ENCODE assay signal across 1 cellular context in the genomic region with DNA sequence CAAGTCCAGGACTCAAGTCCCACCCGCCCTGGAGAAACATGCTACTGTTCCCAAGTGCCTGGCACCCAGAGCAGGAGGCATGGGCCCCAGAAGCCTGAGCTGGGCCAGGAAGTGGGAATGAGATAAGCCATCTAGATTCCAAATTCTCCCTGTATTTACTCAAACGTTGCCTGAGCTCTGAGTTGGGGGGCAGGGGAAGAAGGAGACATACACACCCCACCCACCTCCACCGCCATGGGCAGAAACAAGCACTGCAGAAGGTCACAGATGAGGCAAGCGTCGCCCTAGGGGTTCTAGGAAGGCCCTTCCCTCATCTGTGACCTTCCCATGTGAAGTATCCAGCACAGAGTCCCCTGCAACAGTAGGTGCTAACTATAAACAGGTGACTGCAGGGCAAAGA.
TF ChIP-seq lines count a peak whose summit lies in the region.

No MANE protein-coding gene starts in this region.

TF ChIP-seq in H1, 55 proteins besides CTCF, POLR2A, EP300 and RAD21:
- TF ChIP-seq, protein P1, sequence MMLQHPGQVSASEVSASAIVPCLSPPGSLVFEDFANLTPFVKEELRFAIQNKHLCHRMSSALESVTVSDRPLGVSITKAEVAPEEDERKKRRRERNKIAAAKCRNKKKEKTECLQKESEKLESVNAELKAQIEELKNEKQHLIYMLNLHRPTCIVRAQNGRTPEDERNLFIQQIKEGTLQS (IDR thresholded peaks at IDR 0.05; ENCODE audit: insufficient read depth, low read depth, low read length): no peak
- TF ChIP-seq CHD2 (IDR thresholded peaks at IDR 0.05; ENCODE audit: low read length): no peak
- TF ChIP-seq CREB1 (IDR thresholded peaks at IDR 0.05): no peak
- TF ChIP-seq SP1 (IDR thresholded peaks at IDR 0.05; ENCODE audit: low read depth, low read length): no peak
- TF ChIP-seq KDM4A (IDR thresholded peaks at IDR 0.05; ENCODE audit: low read depth, low read length, severe bottlenecking): no peak
- TF ChIP-seq CEBPB (IDR thresholded peaks at IDR 0.05; ENCODE audit: low read depth, low read length): no peak
- TF ChIP-seq MAFK (IDR thresholded peaks at IDR 0.05; ENCODE audit: low read depth, low read length): no peak
- TF ChIP-seq KDM5A (IDR thresholded peaks at IDR 0.05; ENCODE audit: low read length): no peak
- no peak for TF ChIP-seq CBX5 (IDR thresholded peaks at IDR 0.05; ENCODE audit: low read depth, low read length)
- no peak for TF ChIP-seq TEAD4 (IDR thresholded peaks at IDR 0.05; ENCODE audit: low read depth, low read length)
- no peak for TF ChIP-seq SP2 (IDR thresholded peaks at IDR 0.05; ENCODE audit: low read length)
- TF ChIP-seq BACH1 (IDR thresholded peaks at IDR 0.05; ENCODE audit: low read length): no peak
- TF ChIP-seq TAF7 (optimal IDR thresholded peaks at IDR 0.05; ENCODE audit: borderline replicate concordance, low read depth, low read length): no peak
- TF ChIP-seq, protein P2, sequence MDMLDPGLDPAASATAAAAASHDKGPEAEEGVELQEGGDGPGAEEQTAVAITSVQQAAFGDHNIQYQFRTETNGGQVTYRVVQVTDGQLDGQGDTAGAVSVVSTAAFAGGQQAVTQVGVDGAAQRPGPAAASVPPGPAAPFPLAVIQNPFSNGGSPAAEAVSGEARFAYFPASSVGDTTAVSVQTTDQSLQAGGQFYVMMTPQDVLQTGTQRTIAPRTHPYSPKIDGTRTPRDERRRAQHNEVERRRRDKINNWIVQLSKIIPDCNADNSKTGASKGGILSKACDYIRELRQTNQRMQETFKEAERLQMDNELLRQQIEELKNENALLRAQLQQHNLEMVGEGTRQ (IDR thresholded peaks at IDR 0.05; ENCODE audit: low read length): no peak
- no peak for TF ChIP-seq JUN (IDR thresholded peaks at IDR 0.05; ENCODE audit: low read depth, low read length)
